ENCODE assay signal across 30 cellular contexts in the genomic region with DNA sequence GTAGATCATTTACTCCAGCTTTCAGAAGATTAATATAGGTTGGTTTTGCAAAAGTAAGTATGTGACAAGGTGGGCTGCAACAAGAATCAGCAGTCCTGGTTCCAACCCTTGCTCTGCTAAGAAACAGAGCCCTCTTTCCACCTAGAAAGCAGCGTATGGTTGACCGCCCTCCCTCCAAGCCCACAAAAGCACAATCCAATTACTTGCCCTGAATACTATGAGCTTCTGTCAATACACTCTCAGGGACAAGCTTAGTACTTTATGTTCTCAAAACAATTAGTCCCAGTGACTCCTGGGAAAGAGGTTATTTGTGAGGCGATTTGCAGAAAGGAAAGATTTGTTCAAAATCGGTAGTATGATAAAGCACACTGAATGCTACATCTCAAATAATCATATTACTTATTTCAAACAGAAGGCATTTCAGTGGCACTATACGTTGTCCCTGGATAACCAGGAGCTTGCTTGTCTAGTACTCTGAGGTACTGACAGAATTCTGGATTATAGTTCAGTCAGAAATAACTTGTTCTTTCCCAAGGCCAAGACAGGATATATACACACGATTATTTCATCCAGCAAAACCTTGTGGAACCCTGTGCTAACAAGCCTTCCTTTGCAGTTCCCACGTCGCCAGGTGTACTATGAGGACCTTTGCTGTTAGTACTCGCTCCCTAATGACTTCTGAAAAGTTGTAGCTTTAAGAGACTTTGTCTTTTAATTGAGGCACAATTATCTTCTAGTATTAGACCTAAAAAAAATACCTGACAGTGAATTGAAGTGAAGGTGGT.
"Had no signal": no experiment of that assay in that cellular context is flagged by ENCODE, and none has a peak within 500 bp of the region (broad histone marks: within the 10 kb centered on the region; RNA-seq: fewer than 3 reads in every experiment).

No MANE protein-coding gene starts in this region.

- H3K9me3 ChIP-seq: colonic mucosa, gastrocnemius medialis, right lobe of liver, upper lobe of right lung had no signal

- H3K36me3 ChIP-seq: cardiac muscle cell, colonic mucosa, gastrocnemius medialis, right lobe of liver, upper lobe of right lung had no signal

- H3K4me1 ChIP-seq: colonic mucosa, gastrocnemius medialis had no signal

- H3K36me3 Mint-ChIP-seq: activated CD4-positive, alpha-beta memory T cell treated with anti-CD3 and anti-CD28 coated beads for 36 hours; brain had no signal

- H3K27ac ChIP-seq: cardiac muscle cell, colonic mucosa, gastrocnemius medialis, right lobe of liver, upper lobe of right lung, VCaP had no signal

- H3K4me3 Mint-ChIP-seq: activated CD4-positive, alpha-beta memory T cell treated with anti-CD3 and anti-CD28 coated beads for 36 hours; activated T-cell treated with anti-CD3 and anti-CD28 coated beads, Interleukin-2, amount 50 U/mL, for 24 hours; brain; naive thymus-derived CD8-positive, alpha-beta T cell; neural crest cell; stimulated activated naive CD8-positive, alpha-beta T cell treated with anti-CD3 and anti-CD28 coated beads, Interleukin-15, amount 100 ng/mL, for 72 hours; T-helper 1 cell treated with Interleukin-12 subunit alpha and Interleukin-12 subunit beta and Interleukin-4 antibody, amounts not matched to agents 30 μg/mL and 1 μg/mL, for 36 hours had no signal

- H3K27me3 ChIP-seq: cardiac muscle cell, colonic mucosa, gastrocnemius medialis, right lobe of liver, upper lobe of right lung had no signal

- H3K27me3 Mint-ChIP-seq: activated T-cell treated with anti-CD3 and anti-CD28 coated beads, Interleukin-2, amount 50 U/mL, for 24 hours; naive thymus-derived CD8-positive, alpha-beta T cell; stimulated activated naive CD8-positive, alpha-beta T cell treated with anti-CD3 and anti-CD28 coated beads, Interleukin-15, amount 100 ng/mL, for 72 hours had no signal

- ATAC-seq: gastrocnemius medialis; left cardiac atrium; naive thymus-derived CD8-positive, alpha-beta T cell; right lobe of liver; stimulated activated naive CD8-positive, alpha-beta T cell treated with anti-CD3 and anti-CD28 coated beads, Interleukin-15, amount 100 ng/mL, for 72 hours; upper lobe of right lung had no signal

- DNase-seq: activated CD4-positive, alpha-beta memory T cell treated with anti-CD3 and anti-CD28 coated beads for 36 hours; activated CD4-positive, alpha-beta T cell treated with anti-CD3 and anti-CD28 coated beads for 4 hours; activated CD8-positive, alpha-beta memory T cell treated with anti-CD3 and anti-CD28 coated beads, Interleukin-2, amount 50 U/mL, for 48 hours; activated gamma-delta T cell treated with Interleukin-2 at 50 U/mL for 16 hours; activated naive CD4-positive, alpha-beta T cell treated with anti-CD3 and anti-CD28 coated beads, Interleukin-2, amount 50 U/mL, for 16 hours; activated T-cell treated with anti-CD3 and anti-CD28 coated beads, Interleukin-2, amount 50 U/mL, for 24 hours; anterior cingulate cortex; cerebellar nuclear complex; colonic mucosa; effector CD8-positive, alpha-beta T cell; erythroblast; gastrocnemius medialis; glutamatergic neuron; islet precursor cell; left cardiac atrium; midbrain; naive thymus-derived CD8-positive, alpha-beta T cell; posterior cingulate gyrus; right lobe of liver; stimulated activated CD4-positive, alpha-beta T cell treated with anti-CD3 and anti-CD28 coated beads, Interleukin-2, amount 100 ng/mL, for 48 hours; stimulated activated naive CD8-positive, alpha-beta T cell treated with anti-CD3 and anti-CD28 coated beads, Interleukin-15, amount 100 ng/mL, for 72 hours; substantia nigra; T-helper 9 cell; upper lobe of right lung had no signal

- H3K4me3 ChIP-seq: cardiac muscle cell, colonic mucosa, gastrocnemius medialis, right lobe of liver, upper lobe of right lung had no signal

- H3K27ac Mint-ChIP-seq: activated CD4-positive, alpha-beta memory T cell treated with anti-CD3 and anti-CD28 coated beads for 36 hours; activated T-cell treated with anti-CD3 and anti-CD28 coated beads, Interleukin-2, amount 50 U/mL, for 24 hours; stimulated activated naive CD8-positive, alpha-beta T cell treated with anti-CD3 and anti-CD28 coated beads, Interleukin-15, amount 100 ng/mL, for 72 hours; T-helper 1 cell treated with Interleukin-12 subunit alpha and Interleukin-12 subunit beta and Interleukin-4 antibody, amounts not matched to agents 30 μg/mL and 1 μg/mL, for 36 hours had no signal

- FAIRE-seq: TTC549 had no signal
